Comparison of ENCODE assay signal across 14 cellular contexts in the genomic region with DNA sequence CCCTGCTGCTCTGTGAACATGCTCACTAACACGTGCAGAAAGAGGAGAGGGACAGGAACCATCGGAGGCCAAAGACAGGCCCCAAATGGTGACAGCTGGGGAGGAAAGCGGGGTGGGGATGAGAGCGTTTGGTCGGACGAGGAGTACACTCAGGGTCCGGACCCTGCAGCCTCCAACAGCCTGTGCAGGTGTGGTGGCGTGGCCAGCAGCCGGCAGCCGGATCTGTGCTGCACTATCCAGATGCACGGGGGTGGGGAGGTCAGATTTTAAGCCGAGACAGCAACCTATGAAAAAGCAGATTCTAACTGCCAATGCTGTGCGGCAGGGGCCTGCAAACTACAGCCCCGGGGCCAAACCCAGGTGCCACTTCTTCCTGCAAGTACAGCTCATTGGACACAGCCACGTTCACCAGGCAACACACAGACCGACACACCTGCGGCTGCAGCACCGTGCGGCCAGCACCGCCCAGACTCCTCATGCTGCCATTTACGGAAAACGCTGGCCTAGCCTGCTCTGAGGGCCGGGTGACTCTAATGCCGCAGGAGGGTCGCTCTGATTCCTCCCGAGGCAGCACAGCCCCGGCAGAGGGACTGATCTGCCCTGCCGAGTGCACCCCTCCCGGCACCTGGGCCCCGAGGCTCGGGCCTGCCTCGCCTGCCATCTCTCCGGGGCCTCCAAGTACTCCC.
"Had no signal": no experiment of that assay in that cellular context is flagged by ENCODE, and none has a peak within 500 bp of the region (broad histone marks: within the 10 kb centered on the region; RNA-seq: fewer than 3 reads in every experiment).

No MANE protein-coding gene starts in this region.

- H3K4me3 ChIP-seq: ovary, thyroid gland, uterus had no signal

- H3K4me1 Mint-ChIP-seq: neural crest cell had no signal

- H3K4me3 Mint-ChIP-seq: activated CD4-positive, alpha-beta T cell treated with anti-CD3 and anti-CD28 coated beads, Interleukin-2, amount 10 ng/mL, durations not matched to agents 24 days and 14 days; activated naive CD4-positive, alpha-beta T cell treated with anti-CD3 and anti-CD28 coated beads, Interleukin-2, amount 10 ng/mL, durations not matched to agents 7 days and 5 days; neural crest cell; T-helper 2 cell treated with Interferon-gamma antibody and Interleukin-4, amounts not matched to agents 5 μg/mL and 100 μg/mL, for 36 hours had no signal

- FAIRE-seq: colon, keratinocyte had no signal

- H3K9me3 Mint-ChIP-seq: activated CD4-positive, alpha-beta T cell treated with anti-CD3 and anti-CD28 coated beads, Interleukin-2, amount 10 ng/mL, durations not matched to agents 24 days and 14 days; activated naive CD4-positive, alpha-beta T cell treated with anti-CD3 and anti-CD28 coated beads, Interleukin-2, amount 10 ng/mL, durations not matched to agents 7 days and 5 days; activated T-helper 2 cell treated with anti-CD3 and anti-CD28 coated beads, Interferon-gamma antibody, Interleukin-2, Interleukin-4, amounts not matched to agents 10 μg/mL and 5 μg/mL and 100 μg/mL, durations not matched to agents 14 hours and 24 hours and 36 hours; neural crest cell; T-helper 2 cell treated with Interferon-gamma antibody and Interleukin-4, amounts not matched to agents 5 μg/mL and 100 μg/mL, for 36 hours had no signal

- H3K36me3 ChIP-seq: ovary, uterus had no signal

- H3K27ac ChIP-seq: ovary, thyroid gland had no signal

- H3K27me3 ChIP-seq: ovary, thyroid gland, uterus had no signal

- ATAC-seq: esophagus mucosa had no signal

- H3K9me3 ChIP-seq: ovary, thyroid gland, uterus had no signal

- H3K27ac Mint-ChIP-seq: activated CD4-positive, alpha-beta T cell treated with anti-CD3 and anti-CD28 coated beads, Interleukin-2, amount 10 ng/mL, durations not matched to agents 24 days and 14 days; activated naive CD4-positive, alpha-beta T cell treated with anti-CD3 and anti-CD28 coated beads, Interleukin-2, amount 10 ng/mL, durations not matched to agents 7 days and 5 days; activated T-helper 2 cell treated with anti-CD3 and anti-CD28 coated beads, Interferon-gamma antibody, Interleukin-2, Interleukin-4, amounts not matched to agents 10 μg/mL and 5 μg/mL and 100 μg/mL, durations not matched to agents 14 hours and 24 hours and 36 hours; T-helper 2 cell treated with Interferon-gamma antibody and Interleukin-4, amounts not matched to agents 5 μg/mL and 100 μg/mL, for 36 hours had no signal

- H3K27me3 Mint-ChIP-seq: activated CD4-positive, alpha-beta T cell treated with anti-CD3 and anti-CD28 coated beads, Interleukin-2, amount 10 ng/mL, durations not matched to agents 24 days and 14 days; activated naive CD4-positive, alpha-beta T cell treated with anti-CD3 and anti-CD28 coated beads, Interleukin-2, amount 10 ng/mL, durations not matched to agents 7 days and 5 days had no signal

- DNase-seq: activated CD4-positive, alpha-beta T cell treated with anti-CD3 and anti-CD28 coated beads, Interleukin-2, amount 10 ng/mL, durations not matched to agents 24 days and 14 days; activated CD4-positive, CD25-positive, alpha-beta regulatory T cell; activated naive CD4-positive, alpha-beta T cell treated with anti-CD3 and anti-CD28 coated beads, Interleukin-2, amount 10 ng/mL, durations not matched to agents 7 days and 5 days; hippocampal formation; stimulated activated CD4-positive, alpha-beta T cell treated with anti-CD3 and anti-CD28 coated beads, Interleukin-1b, Interleukin-23, amount 100 ng/mL, for 48 hours; thyroid gland; uterus had no signal
